Comparison of ENCODE assay signal across 31 cellular contexts in the genomic region with DNA sequence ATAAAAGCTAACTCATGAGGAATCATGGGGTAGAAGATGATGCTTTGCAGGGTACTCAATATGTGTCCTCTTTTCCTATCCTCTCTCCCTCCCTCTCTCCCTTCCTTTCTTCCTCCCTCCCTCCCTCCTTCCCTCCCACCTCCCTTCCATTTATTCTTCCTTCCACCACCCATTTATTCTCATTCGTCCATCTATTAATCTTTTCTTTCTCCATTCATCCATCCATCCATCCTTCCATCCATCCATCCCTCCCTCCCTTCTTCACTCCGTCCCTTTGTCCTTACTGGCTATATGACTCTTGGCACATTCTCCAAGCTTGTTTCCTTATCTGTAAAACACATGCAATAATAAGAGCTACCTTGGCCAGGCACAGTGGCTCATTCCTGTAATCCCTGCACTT. TPM values are rescaled to one million over a fixed set of nuclear protein-coding genes. Genes with fewer than 3 reads are reported as not detected.
"Had no signal": no experiment of that assay in that cellular context is flagged by ENCODE, and none has a peak within 500 bp of the region (broad histone marks: within the 10 kb centered on the region; RNA-seq: fewer than 3 reads in every experiment).

No MANE protein-coding gene starts in this region.

- H3K9me3 Mint-ChIP-seq: stimulated activated effector memory CD8-positive, alpha-beta T cell treated with anti-CD3 and anti-CD28 coated beads, Interleukin-12 subunit alpha, Interleukin-12 subunit beta, amount 100 ng/mL, for 72 hours; stimulated activated memory B cell treated with anti-CD40 and anti-IgM and Interleukin-4, amounts not matched to agents 10 μg/mL and 1 μg/mL and 100 μg/mL, for 72 hours; stimulated activated naive B cell treated with anti-CD40 and anti-IgM and Interleukin-4, amounts not matched to agents 10 μg/mL and 1 μg/mL and 100 μg/mL, for 72 hours; stimulated activated naive CD8-positive, alpha-beta T cell treated with anti-CD3 and anti-CD28 coated beads, Interleukin-15, amount 100 ng/mL, for 72 hours; stimulated activated naive CD8-positive, alpha-beta T cell treated with anti-CD3 and anti-CD28 coated beads, Interleukin-15, Interleukin-2, amounts not matched to agents 100 ng/mL and 50 ng/mL, for 24 hours; type B pancreatic cell had no signal

- FAIRE-seq: urothelium cell line had no signal

- H3K36me3 Mint-ChIP-seq: stimulated activated memory B cell treated with anti-CD40 and anti-IgM and Interleukin-4, amounts not matched to agents 10 μg/mL and 1 μg/mL and 100 μg/mL, for 72 hours; stimulated activated naive B cell treated with anti-CD40 and anti-IgM and Interleukin-4, amounts not matched to agents 10 μg/mL and 1 μg/mL and 100 μg/mL, for 72 hours; type B pancreatic cell had no signal

- H3K4me3 Mint-ChIP-seq: stimulated activated effector memory CD8-positive, alpha-beta T cell treated with anti-CD3 and anti-CD28 coated beads, Interleukin-12 subunit alpha, Interleukin-12 subunit beta, amount 100 ng/mL, for 72 hours; stimulated activated memory B cell treated with anti-CD40 and anti-IgM and Interleukin-4, amounts not matched to agents 10 μg/mL and 1 μg/mL and 100 μg/mL, for 72 hours; stimulated activated naive B cell treated with anti-CD40 and anti-IgM and Interleukin-4, amounts not matched to agents 10 μg/mL and 1 μg/mL and 100 μg/mL, for 72 hours; stimulated activated naive CD8-positive, alpha-beta T cell treated with anti-CD3 and anti-CD28 coated beads, Interleukin-15, amount 100 ng/mL, for 72 hours; stimulated activated naive CD8-positive, alpha-beta T cell treated with anti-CD3 and anti-CD28 coated beads, Interleukin-15, Interleukin-2, amounts not matched to agents 100 ng/mL and 50 ng/mL, for 24 hours; type B pancreatic cell had no signal

- DNase-seq: stimulated activated CD4-positive, alpha-beta T cell treated with anti-CD3 and anti-CD28 coated beads, Interleukin-2, amount 100 ng/mL, for 48 hours; stimulated activated CD4-positive, alpha-beta T cell treated with anti-CD3 and anti-CD28 coated beads, Interleukin-4, amount 100 ng/mL, for 1 hour; stimulated activated CD4-positive, alpha-beta T cell treated with anti-CD3 and anti-CD28 coated beads, Interleukin-4, amount 100 ng/mL, for 24 hours; stimulated activated CD4-positive, alpha-beta T cell treated with anti-CD3 and anti-CD28 coated beads, Interleukin-4, amount 100 ng/mL, for 4 hours; stimulated activated CD8-positive, alpha-beta memory T cell treated with anti-CD3 and anti-CD28 coated beads, Interleukin-4, amount 100 ng/mL, for 48 hours; stimulated activated naive B cell treated with anti-CD40 and anti-IgM and Interleukin-4, amounts not matched to agents 10 μg/mL and 1 μg/mL and 100 μg/mL, for 72 hours; stimulated activated naive CD4-positive, alpha-beta T cell; stimulated activated naive CD4-positive, alpha-beta T cell treated with Interleukin-2 at 50 U/mL for 16 hours; stimulated activated naive CD8-positive, alpha-beta T cell treated with anti-CD3 and anti-CD28 coated beads, Interleukin-15, amount 100 ng/mL, for 72 hours; stimulated activated naive CD8-positive, alpha-beta T cell treated with anti-CD3 and anti-CD28 coated beads, Interleukin-15, Interleukin-2, amounts not matched to agents 100 U/mL and 50 U/mL, for 24 hours; stomach; substantia nigra; testis; thyroid gland; tibial artery; transverse colon; trophoblast cell; upper lobe of left lung; upper lobe of right lung; uterus had no signal

- H3K27me3 ChIP-seq: testis, vagina had no signal

- H3K4me3 ChIP-seq: stomach, suprapubic skin, testis, thoracic aorta, thyroid gland, tibial artery, tibial nerve, transverse colon, upper lobe of left lung, upper lobe of right lung, uterus, vagina had no signal

- H3K36me3 ChIP-seq: stomach, suprapubic skin, thoracic aorta, thyroid gland, tibial artery, tibial nerve, transverse colon, upper lobe of left lung, upper lobe of right lung, uterus, vagina had no signal

- H3K27ac ChIP-seq: stomach, suprapubic skin, testis, thoracic aorta, thyroid gland, tibial artery, tibial nerve, transverse colon, upper lobe of left lung, upper lobe of right lung, uterus, vagina had no signal

- H3K4me1 ChIP-seq: testis, uterus had no signal

- ATAC-seq: stimulated activated effector memory CD8-positive, alpha-beta T cell treated with anti-CD3 and anti-CD28 coated beads, Interleukin-12 subunit alpha, Interleukin-12 subunit beta, amount 100 ng/mL, for 72 hours; stimulated activated memory B cell treated with anti-CD40 and anti-IgM and Interleukin-4, amounts not matched to agents 10 μg/mL and 1 μg/mL and 100 μg/mL, for 72 hours; stimulated activated naive B cell treated with anti-CD40 and anti-IgM and Interleukin-4, amounts not matched to agents 10 μg/mL and 1 μg/mL and 100 μg/mL, for 72 hours; stimulated activated naive CD8-positive, alpha-beta T cell treated with anti-CD3 and anti-CD28 coated beads, Interleukin-15, amount 100 ng/mL, for 72 hours; stimulated activated naive CD8-positive, alpha-beta T cell treated with anti-CD3 and anti-CD28 coated beads, Interleukin-15, Interleukin-2, amounts not matched to agents 100 U/mL and 50 U/mL, for 24 hours; upper lobe of right lung had no signal

- H3K9me3 ChIP-seq: stomach, suprapubic skin, testis, thoracic aorta, thyroid gland, tibial artery, tibial nerve, transverse colon, upper lobe of left lung, upper lobe of right lung, uterus, vagina had no signal

- H3K27ac Mint-ChIP-seq: stimulated activated memory B cell treated with anti-CD40 and anti-IgM and Interleukin-4, amounts not matched to agents 10 μg/mL and 1 μg/mL and 100 μg/mL, for 72 hours; stimulated activated naive B cell treated with anti-CD40 and anti-IgM and Interleukin-4, amounts not matched to agents 10 μg/mL and 1 μg/mL and 100 μg/mL, for 72 hours; stimulated activated naive CD8-positive, alpha-beta T cell treated with anti-CD3 and anti-CD28 coated beads, Interleukin-15, amount 100 ng/mL, for 72 hours; stimulated activated naive CD8-positive, alpha-beta T cell treated with anti-CD3 and anti-CD28 coated beads, Interleukin-15, Interleukin-2, amounts not matched to agents 100 ng/mL and 50 ng/mL, for 24 hours; type B pancreatic cell had no signal

RNA-seq across cellular contexts. Expression of a gene that starts 40.9 kb away (rescaled TPM):
- total RNA-seq: subcutaneous adipose tissue, temporal lobe, thoracic aorta, tibial nerve, transverse colon had no signal
